ENCODE assay signal across 20 cellular contexts in the genomic region with DNA sequence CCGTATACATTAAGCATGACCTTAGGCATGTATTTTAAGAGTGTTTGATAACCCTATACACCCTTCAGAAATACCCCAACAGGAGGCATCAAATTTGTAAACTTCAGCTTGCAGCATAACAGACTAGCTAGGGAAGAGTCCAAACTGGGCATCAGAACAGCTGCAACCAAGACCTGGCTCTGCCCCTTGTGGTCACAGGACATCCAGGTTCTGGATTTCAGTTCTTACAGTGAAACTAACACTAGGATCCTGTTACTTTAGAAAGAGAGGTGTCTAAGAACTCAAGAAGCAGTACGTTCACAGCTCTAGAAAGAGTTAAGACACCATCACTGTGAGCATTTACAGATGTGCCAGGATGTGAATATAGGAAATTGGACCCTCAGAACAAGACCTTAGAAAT.
A peak's percentile ranks its signal among the peaks of the same experiment; 100 is the strongest.
DNase-seq lines count a peak whose midpoint lies in the region; ATAC-seq, FAIRE-seq and TF ChIP-seq lines count a peak whose summit lies in the region.
"Had no signal": no experiment of that assay in that cellular context is flagged by ENCODE, and none has a peak within 500 bp of the region (broad histone marks: within the 10 kb centered on the region; RNA-seq: fewer than 3 reads in every experiment).

No MANE protein-coding gene starts in this region.

- TF ChIP-seq CTCF in astrocyte of the spinal cord (IDR thresholded peaks at IDR 0.05; ENCODE audit: low read depth, low read length) (peak; percentile 15), kidney (IDR thresholded peaks at IDR 0.05; ENCODE audit: borderline replicate concordance, extremely low read depth, insufficient read depth) (peak; percentile 20), HFFc6 (IDR thresholded peaks at IDR 0.05) (no peak)

- no peak for FAIRE-seq in kidney (lab: Jason Lieb, UNC)
- FAIRE-seq: GM12891, GM19239, HTR-8/SVneo had no signal

- in situ Hi-C loops in astrocyte of the spinal cord (cut with HindIII; ENCODE audit: low sequenced_read_pairs) = no loop called here

- H3K27me3 Mint-ChIP-seq in natural killer cell treated with Interleukin-12 subunit alpha and Interleukin-12 subunit beta and Interleukin-15 and Interleukin-18, amount 100 ng/mL, for 72 hours = no peaks in the 10 kb centered on the region
- H3K27me3 Mint-ChIP-seq in HFFc6 (ENCODE audit: insufficient read depth) = no peaks in the 10 kb centered on the region

- H3K27ac Mint-ChIP-seq in natural killer cell treated with Interleukin-12 subunit alpha and Interleukin-12 subunit beta and Interleukin-15 and Interleukin-18, amount 100 ng/mL, for 72 hours = no peak overlapping the region
- H3K27ac Mint-ChIP-seq in HFFc6 = no peak overlapping the region

- DNase-seq in A172 (ENCODE audit: low spot score) (peak; percentile 2), HT1080 (ENCODE audit: low read depth) (peak; percentile 13), astrocyte of the spinal cord (ENCODE audit: low read depth, low spot score) (no peak), kidney (no peak), HFFc6 (no peak), DMS153 treated with DMSO at 0.1 percent for 48 hours (lab: John Stamatoyannopoulos, UW; ENCODE audit: unreplicated experiment) (no peak)
- no peak for DNase-seq in activated CD4-positive, CD25-positive, alpha-beta regulatory T cell treated with anti-CD3 and anti-CD28 coated beads, Interleukin-2, amount 50 U/mL, for 72 hours
- DNase-seq in natural killer cell treated with Interleukin-12 subunit alpha and Interleukin-12 subunit beta and Interleukin-15 and Interleukin-18, amount 100 ng/mL, for 72 hours (ENCODE audit: low spot score) = no peak
- DNase-seq: activated CD4-positive, CD25-positive, alpha-beta regulatory T cell; activated T-cell treated with anti-CD3 and anti-CD28 coated beads, Interleukin-2, amount 50 U/mL, for 4 hours; effector CD4-positive, alpha-beta T cell; H7; head of caudate nucleus; lower lobe of right lung; NCI-H1417; nucleus accumbens; upper lobe of right lung had no signal

- H3K4me1 ChIP-seq in kidney (ENCODE audit: control insufficient read depth in 1 of 2, insufficient read depth in 1 of 2, low read depth in 1 of 2, low read length in 2 of 2) = peaks cover 2 to 10% of the 10 kb centered on the region in 2 donors
- H3K4me1 ChIP-seq: lower lobe of right lung, upper lobe of right lung had no signal

- H3K4me3 ChIP-seq in astrocyte of the spinal cord (ENCODE audit: low read depth, low read length) (no peak overlapping the region), kidney (ENCODE audit: low read length in 2 of 2) (no peak overlapping the region)
- H3K4me3 ChIP-seq: lower lobe of right lung, upper lobe of right lung had no signal

- H3K27ac ChIP-seq in kidney (ENCODE audit: low read depth in 2 of 2, low read length in 2 of 2) = peak overlapping the region; percentile 44 to 71
- H3K27ac ChIP-seq: lower lobe of right lung, upper lobe of right lung had no signal

- H3K9me3 ChIP-seq in kidney (ENCODE audit: control insufficient read depth in 1 of 2, low read length in 2 of 2) = no peaks in the 10 kb centered on the region
- H3K9me3 ChIP-seq: lower lobe of right lung, upper lobe of right lung had no signal

- peaks cover 0 to 11% of the 10 kb centered on the region in 2 donors for H3K4me1 Mint-ChIP-seq in natural killer cell treated with Interleukin-12 subunit alpha and Interleukin-12 subunit beta and Interleukin-15 and Interleukin-18, amount 100 ng/mL, for 72 hours (ENCODE audit: low read depth in 2 of 2)
- peaks cover 39% of the 10 kb centered on the region for H3K4me1 Mint-ChIP-seq in HFFc6 (ENCODE audit: low read depth)

- ATAC-seq in natural killer cell treated with Interleukin-12 subunit alpha and Interleukin-12 subunit beta and Interleukin-15 and Interleukin-18, amount 100 ng/mL, for 72 hours = no peak
- ATAC-seq: activated T-cell treated with anti-CD3 and anti-CD28 coated beads, Interleukin-2, amount 50 U/mL, for 4 hours; lower lobe of right lung; upper lobe of right lung had no signal

- intact Hi-C loops in kidney (cut with DNase I) = no loop called here

- H3K9ac ChIP-seq in kidney (ENCODE audit: low read length in 2 of 2) = no peak overlapping the region

- H3K36me3 Mint-ChIP-seq in natural killer cell treated with Interleukin-12 subunit alpha and Interleukin-12 subunit beta and Interleukin-15 and Interleukin-18, amount 100 ng/mL, for 72 hours = no peaks in the 10 kb centered on the region
- H3K36me3 Mint-ChIP-seq in HFFc6 (ENCODE audit: low read depth) = no peaks in the 10 kb centered on the region

- no peak overlapping the region for H3K4me3 Mint-ChIP-seq in natural killer cell treated with Interleukin-12 subunit alpha and Interleukin-12 subunit beta and Interleukin-15 and Interleukin-18, amount 100 ng/mL, for 72 hours
- no peak overlapping the region for H3K4me3 Mint-ChIP-seq in HFFc6
- H3K4me3 Mint-ChIP-seq: activated T-cell treated with anti-CD3 and anti-CD28 coated beads, Interleukin-2, amount 50 U/mL, for 4 hours had no signal

- no peaks in the 10 kb centered on the region for H3K36me3 ChIP-seq in kidney (ENCODE audit: control insufficient read depth in 1 of 2, insufficient read depth in 2 of 2, low read length in 2 of 2)
- H3K36me3 ChIP-seq: lower lobe of right lung, upper lobe of right lung had no signal

- no peaks in the 10 kb centered on the region for H3K9me3 Mint-ChIP-seq in natural killer cell treated with Interleukin-12 subunit alpha and Interleukin-12 subunit beta and Interleukin-15 and Interleukin-18, amount 100 ng/mL, for 72 hours
- no peaks in the 10 kb centered on the region for H3K9me3 Mint-ChIP-seq in HFFc6
- H3K9me3 Mint-ChIP-seq: activated T-cell treated with anti-CD3 and anti-CD28 coated beads, Interleukin-2, amount 50 U/mL, for 4 hours had no signal

Comparison
In these comparisons a context has a peak if more than half of its experiments do, and no peak if none do; other contexts are left out.
1. DNase-seq: peak in A172 (single experiment) and HT1080 (single experiment); none in astrocyte of the spinal cord (single experiment), kidney (single experiment), activated CD4-positive, CD25-positive, alpha-beta regulatory T cell treated with anti-CD3 and anti-CD28 coated beads, Interleukin-2, amount 50 U/mL, for 72 hours (single experiment), natural killer cell treated with Interleukin-12 subunit alpha and Interleukin-12 subunit beta and Interleukin-15 and Interleukin-18, amount 100 ng/mL, for 72 hours (single experiment), HFFc6 (single experiment) and DMS153 treated with DMSO at 0.1 percent for 48 hours (single experiment).